ENCODE assay signal across 14 cellular contexts in genomic region chr2:11370377-11371098, GRCh38. TPM values are rescaled to one million over a fixed set of nuclear protein-coding genes. Genes with fewer than 3 reads are reported as not detected.
DNase-seq lines count a peak whose midpoint lies in the region; ATAC-seq and TF ChIP-seq lines count a peak whose summit lies in the region.
"Had no signal": no experiment of that assay in that cellular context is flagged by ENCODE, and none has a peak within 500 bp of the region (broad histone marks: within the 10 kb centered on the region; RNA-seq: fewer than 3 reads in every experiment).

No MANE protein-coding gene starts in this region.

- H3K79me2 ChIP-seq in neural progenitor cell (ENCODE audit: low read depth): no peaks in the 10 kb centered on the region

- H3K4me3 Mint-ChIP-seq in HFFc6: no peak overlapping the region
- H3K4me3 Mint-ChIP-seq in neural progenitor cell: no peak overlapping the region
- H3K4me3 Mint-ChIP-seq: activated CD4-positive, alpha-beta memory T cell treated with anti-CD3 and anti-CD28 coated beads, Interleukin-2, amount 10 ng/mL, durations not matched to agents 7 days and 5 days; activated naive CD4-positive, alpha-beta T cell treated with anti-CD3 and anti-CD28 coated beads for 36 hours; dendritic cell treated with granulocyte-macrophage colony-stimulating factor and Interleukin-4, amounts not matched to agents 40 ng/mL and 50 ng/mL, for 4 days; memory B cell had no signal

- ATAC-seq in GM18873 (IDR thresholded peaks at IDR 0.05; ENCODE audit: low FRiP score, unreplicated experiment) (no peak), HG03045 (IDR thresholded peaks at IDR 0.05; ENCODE audit: unreplicated experiment) (no peak)

- DNase-seq in HFFc6 (peak; percentile 30), NCI-H774 (lab: John Stamatoyannopoulos, UW) (peak; percentile 67), dermis blood vessel endothelial cell (peak; percentile 14), neural progenitor cell (ENCODE audit: low spot score) (no peak), dedifferentiated amniotic fluid mesenchymal stem cell (ENCODE audit: extremely low spot score) (no peak), AG20443 (ENCODE audit: low spot score) (no peak)
- DNase-seq: activated CD4-positive, alpha-beta memory T cell treated with anti-CD3 and anti-CD28 coated beads, Interleukin-2, amount 10 ng/mL, durations not matched to agents 7 days and 5 days; activated naive CD4-positive, alpha-beta T cell treated with anti-CD3 and anti-CD28 coated beads for 36 hours; NCI-H526; T-helper 2 cell had no signal

- H3K4me2 ChIP-seq in neural progenitor cell: no peak overlapping the region

- H3K27me3 Mint-ChIP-seq in HFFc6 (ENCODE audit: insufficient read depth): peaks cover 3% of the 10 kb centered on the region; the same call in 1 of the 2 replicates
- peaks cover 9% of the 10 kb centered on the region for H3K27me3 Mint-ChIP-seq in neural progenitor cell (ENCODE audit: insufficient read depth, low read depth)
- H3K27me3 Mint-ChIP-seq: activated CD4-positive, alpha-beta memory T cell treated with anti-CD3 and anti-CD28 coated beads, Interleukin-2, amount 10 ng/mL, durations not matched to agents 7 days and 5 days; dendritic cell treated with granulocyte-macrophage colony-stimulating factor and Interleukin-4, amounts not matched to agents 40 ng/mL and 50 ng/mL, for 4 days had no signal

- no peak overlapping the region for H3K9ac ChIP-seq in neural progenitor cell

- H3K9me3 Mint-ChIP-seq in HFFc6: no peaks in the 10 kb centered on the region
- no peaks in the 10 kb centered on the region for H3K9me3 Mint-ChIP-seq in neural progenitor cell
- H3K9me3 Mint-ChIP-seq: activated CD4-positive, alpha-beta memory T cell treated with anti-CD3 and anti-CD28 coated beads, Interleukin-2, amount 10 ng/mL, durations not matched to agents 7 days and 5 days; activated naive CD4-positive, alpha-beta T cell treated with anti-CD3 and anti-CD28 coated beads for 36 hours; dendritic cell treated with granulocyte-macrophage colony-stimulating factor and Interleukin-4, amounts not matched to agents 40 ng/mL and 50 ng/mL, for 4 days; memory B cell had no signal

- H3K27ac ChIP-seq in neural progenitor cell: no peak overlapping the region

- peaks cover 15% of the 10 kb centered on the region for H3K4me1 ChIP-seq in neural progenitor cell

- H4K20me1 ChIP-seq in neural progenitor cell (ENCODE audit: low read depth): no peaks in the 10 kb centered on the region

- H3K27ac Mint-ChIP-seq in HFFc6 (peak overlapping the region; percentile 34; the same call in 1 of the 2 replicates), neural progenitor cell (peak overlapping the region; percentile 93)
- H3K27ac Mint-ChIP-seq: activated CD4-positive, alpha-beta memory T cell treated with anti-CD3 and anti-CD28 coated beads, Interleukin-2, amount 10 ng/mL, durations not matched to agents 7 days and 5 days; activated naive CD4-positive, alpha-beta T cell treated with anti-CD3 and anti-CD28 coated beads for 36 hours; dendritic cell treated with granulocyte-macrophage colony-stimulating factor and Interleukin-4, amounts not matched to agents 40 ng/mL and 50 ng/mL, for 4 days; memory B cell had no signal

- H3K4me1 Mint-ChIP-seq in HFFc6 (ENCODE audit: low read depth) (peaks cover 50% of the 10 kb centered on the region), neural progenitor cell (peaks cover 50% of the 10 kb centered on the region)
- H3K4me1 Mint-ChIP-seq: activated CD4-positive, alpha-beta memory T cell treated with anti-CD3 and anti-CD28 coated beads, Interleukin-2, amount 10 ng/mL, durations not matched to agents 7 days and 5 days had no signal

- H2AFZ ChIP-seq in neural progenitor cell (replicated peaks): no peak overlapping the region

- no peaks in the 10 kb centered on the region for H3F3A ChIP-seq in neural progenitor cell (ENCODE audit: low read depth)

- no peaks in the 10 kb centered on the region for H3K36me3 ChIP-seq in neural progenitor cell

- H3K4me3 ChIP-seq in neural progenitor cell: no peak overlapping the region

- no peak for TF ChIP-seq CTCF in HFFc6 (IDR thresholded peaks at IDR 0.05)
- TF ChIP-seq CTCF in neural progenitor cell (IDR thresholded peaks at IDR 0.05): no peak

- no peaks in the 10 kb centered on the region for H3K9me3 ChIP-seq in neural progenitor cell (ENCODE audit: low read depth)

- H3K27me3 ChIP-seq in neural progenitor cell: no peaks in the 10 kb centered on the region

- H3K36me3 Mint-ChIP-seq in HFFc6 (ENCODE audit: low read depth): no peaks in the 10 kb centered on the region
- no peaks in the 10 kb centered on the region for H3K36me3 Mint-ChIP-seq in neural progenitor cell
- H3K36me3 Mint-ChIP-seq: memory B cell had no signal

RNA-seq across cellular contexts. Expression of gene ROCK2, which starts 26.1 kb away (rescaled TPM):
- 10 to 100 TPM; 41.6 to 54.3 (median 51.7) TPM for total RNA-seq in HFFc6 (2021; fragmentation: NEBNext Ultra II Directional; extraction: Animal tissue kit (Norgen Biotek cat#: 25700))
- total RNA-seq in dermis blood vessel endothelial cell: 65.9 and 83.3 TPM in 2 replicates
- total RNA-seq in neural progenitor cell (ENCODE audit: low replicate concordance): 22.3 and 36.1 TPM in 2 replicates

Comparison
In these comparisons a context has a peak if more than half of its experiments do, and no peak if none do; other contexts are left out.
1. DNase-seq: peak in HFFc6 (single experiment), NCI-H774 (single experiment) and dermis blood vessel endothelial cell (single experiment); none in neural progenitor cell (single experiment), dedifferentiated amniotic fluid mesenchymal stem cell (single experiment) and AG20443 (single experiment).